ENCODE assay signal across 8 cellular contexts in the genomic region with DNA sequence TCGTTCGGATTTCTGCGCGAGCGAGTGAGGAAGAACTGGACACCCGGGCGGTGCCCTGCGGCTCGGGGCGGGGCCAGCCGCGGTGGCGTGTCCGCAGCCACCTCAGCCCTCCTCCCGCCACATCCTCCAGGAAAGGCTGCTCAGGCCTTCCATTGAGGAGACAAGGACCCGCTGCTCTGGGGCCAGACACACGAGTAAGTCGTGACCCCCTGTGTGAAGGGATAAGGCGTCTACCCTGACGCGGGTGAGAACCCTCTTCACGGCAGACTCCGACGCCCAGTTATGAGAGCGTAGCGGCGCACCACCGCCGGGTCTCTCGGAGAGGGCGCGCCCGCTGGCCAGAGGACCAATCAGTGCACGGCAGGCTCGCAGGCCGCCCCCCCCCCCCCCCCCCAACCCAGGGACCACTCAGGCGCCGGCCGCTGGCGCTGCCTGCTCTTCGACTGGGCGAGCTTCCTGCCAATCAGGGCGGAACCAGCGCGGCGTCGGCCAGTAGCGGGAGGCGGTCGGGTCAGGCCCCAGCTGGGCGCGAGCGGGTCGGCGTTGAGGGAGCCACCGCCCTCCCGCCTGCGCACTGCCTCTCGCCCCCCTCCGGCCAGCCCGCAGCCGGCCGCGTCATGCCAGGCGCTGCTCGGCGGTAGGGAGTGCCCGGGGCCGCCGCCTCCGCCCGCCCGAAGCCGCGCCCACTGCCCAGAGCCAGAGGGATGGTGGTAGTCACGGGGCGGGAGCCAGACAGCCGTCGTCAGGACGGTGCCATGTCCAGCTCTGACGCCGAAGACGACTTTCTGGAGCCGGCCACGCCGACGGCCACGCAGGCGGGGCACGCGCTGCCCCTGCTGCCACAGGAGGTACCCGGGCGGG. TPM values are rescaled to one million over a fixed set of nuclear protein-coding genes. Genes with fewer than 3 reads are reported as not detected.
A peak's percentile ranks its signal among the peaks of the same experiment; 100 is the strongest.
DNase-seq lines count a peak whose midpoint lies in the region; ATAC-seq and TF ChIP-seq lines count a peak whose summit lies in the region.

A gene (plus strand): TSS at position 521 of the 861 bp plus-strand sequence. CDS start 184 bp downstream, at position 705.

- 0% methylated on average over 47 to 93 of the region's 93 CpGs for WGBS in psoas muscle, 3 donors
- WGBS in urinary bladder: under 1% methylated on average over 93 of the region's 93 CpGs

- DNase-seq in NCI-H187 (lab: John Stamatoyannopoulos, UW) (peak; percentile 92 to 97), T-helper 17 cell (peak; percentile 93 to 95 (median 93)), left ventricle myocardium superior (peak; percentile 99), psoas muscle (peak; percentile 99 to 100)

- intact Hi-C loops in left ventricle myocardium superior (cut with micrococcal nuclease) (no loop called here), psoas muscle (cut with DNase I) (loop anchor here (2.0 to 5.0 kb wide), 4 partner anchors 36 to 71 kb away; no protein-coding TSS in a partner anchor)

- peak; percentile 92 for ATAC-seq in GM18502 (IDR thresholded peaks at IDR 0.05; ENCODE audit: poor library complexity, unreplicated experiment)
- peak; percentile 80 for ATAC-seq in HG02943 (IDR thresholded peaks at IDR 0.05; ENCODE audit: low read depth, unreplicated experiment)
- peak; percentile 92 for ATAC-seq in T-helper 17 cell
- ATAC-seq in left ventricle myocardium superior: peak; percentile 95
- peak; percentile 92 to 97 (median 96) for ATAC-seq in psoas muscle

- H3K9me3 ChIP-seq in T-helper 17 cell (ENCODE audit: control insufficient read depth, low read length, poor library complexity, severe bottlenecking): no peaks in the 10 kb centered on the region
- no peaks in the 10 kb centered on the region for H3K9me3 ChIP-seq in psoas muscle

- no peaks in the 10 kb centered on the region for H3K27me3 Mint-ChIP-seq in T-helper 17 cell

- peak within 1 kb of the TSS; percentile 92 for H3K27ac Mint-ChIP-seq in T-helper 17 cell

- H3K27ac ChIP-seq in angular gyrus (ENCODE audit: low read depth, low read length): peak within 1 kb of the TSS; percentile 98
- peak within 1 kb of the TSS; percentile 96 for H3K27ac ChIP-seq in psoas muscle
- H3K27ac ChIP-seq in urinary bladder (ENCODE audit: low read depth): peak within 1 kb of the TSS; percentile 98

- H3K36me3 Mint-ChIP-seq in T-helper 17 cell (ENCODE audit: low read depth): no peaks in the 10 kb centered on the region

- peaks cover 43% of the 10 kb centered on the region for H3K4me1 Mint-ChIP-seq in T-helper 17 cell

- H3K4me3 Mint-ChIP-seq in T-helper 17 cell: peak within 1 kb of the TSS; percentile 91

- H3K4me3 ChIP-seq in psoas muscle: peak within 1 kb of the TSS; percentile 87
- peak within 1 kb of the TSS; percentile 85 for H3K4me3 ChIP-seq in urinary bladder (ENCODE audit: low read depth, low read length)

- H3K36me3 ChIP-seq in psoas muscle (ENCODE audit: insufficient read depth in 1 of 2, low read depth in 1 of 2): peaks cover 0 to 6% of the 10 kb centered on the region in 2 donors
- no peaks in the 10 kb centered on the region for H3K36me3 ChIP-seq in urinary bladder (ENCODE audit: insufficient read depth)

- peaks cover 5% of the 10 kb centered on the region for H3K4me1 ChIP-seq in psoas muscle
- H3K4me1 ChIP-seq in urinary bladder (ENCODE audit: insufficient read depth): no peaks in the 10 kb centered on the region

- no peak for TF ChIP-seq CTCF in psoas muscle (IDR thresholded peaks at IDR 0.05)

- H3K27me3 ChIP-seq in psoas muscle (ENCODE audit: insufficient read depth in 3 of 3, low read length in 2 of 3): no peaks in the 10 kb centered on the region

RNA-seq across cellular contexts. Expression of the gene that starts here (rescaled TPM):
- total RNA-seq in T-helper 17 cell: 10 to 100 TPM; 27.0 to 32.2 TPM
- 8.0 TPM for total RNA-seq in left ventricle myocardium superior
- 1 to 10 TPM; 2.6 to 7.8 (median 4.0) TPM for total RNA-seq in psoas muscle
- polyA plus RNA-seq in psoas muscle: 1 to 10 TPM; 2.2 to 9.8 (median 8.4) TPM
- 18.5 TPM for total RNA-seq in urinary bladder
- polyA plus RNA-seq in urinary bladder: 19.1 TPM

Comparison
In these comparisons a context has a peak if more than half of its experiments do, and no peak if none do; other contexts are left out.
1. Peak in every context shown above with its lines: DNase-seq, ATAC-seq, H3K4me3 ChIP-seq and H3K27ac ChIP-seq.